Comparison of ENCODE assay signal across 8 cellular contexts in the genomic region with DNA sequence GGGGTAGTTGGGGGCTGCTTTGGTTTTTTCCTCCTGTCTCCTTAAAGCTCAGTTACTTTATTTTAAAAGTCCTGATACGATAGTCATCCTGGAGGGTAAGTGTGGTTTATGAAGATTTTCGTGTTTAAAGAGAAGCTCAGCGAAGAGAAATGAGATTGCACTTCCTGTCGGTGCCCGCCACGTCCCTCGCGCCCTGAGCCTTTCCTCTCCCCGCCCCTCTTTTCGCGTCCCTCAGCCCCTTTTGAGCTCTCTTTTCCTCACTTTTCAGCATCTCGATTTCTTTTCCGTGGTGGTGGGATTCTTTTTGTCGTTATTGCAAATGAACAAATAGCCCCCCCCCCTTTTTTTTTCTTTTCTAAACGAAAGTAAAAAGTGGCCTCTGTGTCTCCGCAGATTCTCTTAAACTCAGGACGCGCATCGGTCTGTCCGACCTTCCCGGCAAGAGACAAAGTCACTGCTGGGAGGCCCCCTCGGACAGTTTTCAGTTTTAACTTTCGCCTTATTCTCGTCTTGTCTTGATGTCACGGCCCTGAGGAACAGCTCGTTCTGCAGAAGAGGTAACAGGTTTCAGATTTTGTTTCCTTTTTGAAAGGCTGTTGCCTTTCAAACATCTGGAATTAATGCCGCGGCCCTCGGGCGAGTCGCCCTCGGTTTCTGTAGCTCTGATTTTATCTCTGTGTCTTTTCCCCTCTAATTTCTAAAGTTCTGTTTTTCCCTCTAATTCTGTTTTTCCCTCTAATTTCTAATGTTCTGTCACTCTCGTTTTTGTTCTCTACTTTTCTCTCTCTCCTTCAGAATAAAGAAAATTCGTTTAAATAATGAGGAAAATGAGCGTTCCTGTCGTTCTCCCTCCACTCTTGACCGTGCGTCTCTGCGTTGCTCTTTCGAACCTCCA. TPM values are rescaled to one million over a fixed set of nuclear protein-coding genes. Genes with fewer than 3 reads are reported as not detected.
A peak's percentile ranks its signal among the peaks of the same experiment; 100 is the strongest.
DNase-seq lines count a peak whose midpoint lies in the region; ATAC-seq and TF ChIP-seq lines count a peak whose summit lies in the region.

No MANE protein-coding gene starts in this region.

- H3K4me2 ChIP-seq in neural cell (ENCODE audit: low read length): no peak overlapping the region

- H3K79me2 ChIP-seq in neural cell (replicated peaks; ENCODE audit: insufficient read depth, low read length): no peaks in the 10 kb centered on the region

- TF ChIP-seq EP300 in neural cell (conservative IDR thresholded peaks at IDR 0.05; ENCODE audit: poor library complexity, severe bottlenecking): no peak

- H3K4me1 Mint-ChIP-seq in CD8-positive, alpha-beta T cell (ENCODE audit: low read depth): peaks cover 53% of the 10 kb centered on the region
- H3K4me1 Mint-ChIP-seq in activated naive CD8-positive, alpha-beta T cell treated with anti-CD3 and anti-CD28 coated beads, Interleukin-2, amount 50 U/mL, for 24 hours: peaks cover 48% of the 10 kb centered on the region

- H3K27ac ChIP-seq in CD8-positive, alpha-beta T cell (ENCODE audit: low read depth, low read length): no peak overlapping the region
- H3K27ac ChIP-seq in neural cell (ENCODE audit: low read length): no peak overlapping the region

- peaks cover 23% of the 10 kb centered on the region for H3K27me3 ChIP-seq in CD8-positive, alpha-beta T cell (ENCODE audit: insufficient read depth, low read length)
- peaks cover 54% of the 10 kb centered on the region for H3K27me3 ChIP-seq in HAP-1 (ENCODE audit: low read depth)
- H3K27me3 ChIP-seq in neural cell (ENCODE audit: insufficient read depth, low read depth, low read length): peaks cover 100% of the 10 kb centered on the region

- intact Hi-C loops in CD8-positive, alpha-beta T cell (cut with DNase I, micrococcal nuclease): no loop called here

- H3K9me3 Mint-ChIP-seq in CD8-positive, alpha-beta T cell: no peaks in the 10 kb centered on the region
- H3K9me3 Mint-ChIP-seq in activated naive CD8-positive, alpha-beta T cell treated with anti-CD3 and anti-CD28 coated beads, Interleukin-2, amount 50 U/mL, for 24 hours: peaks cover 3% of the 10 kb centered on the region

- CTCF ChIA-PET in CD8-positive, alpha-beta T cell (lab: Charles Lee): no interaction called here

- H3K9me2 ChIP-seq in neural cell (ENCODE audit: insufficient read depth, low read length): no peaks in the 10 kb centered on the region

- peaks cover 2% of the 10 kb centered on the region for H3K36me3 Mint-ChIP-seq in CD8-positive, alpha-beta T cell
- H3K36me3 Mint-ChIP-seq in activated naive CD8-positive, alpha-beta T cell treated with anti-CD3 and anti-CD28 coated beads, Interleukin-2, amount 50 U/mL, for 24 hours (ENCODE audit: low read depth): no peaks in the 10 kb centered on the region

- POLR2A ChIA-PET in CD8-positive, alpha-beta T cell (lab: Charles Lee): no interaction called here

- no peak overlapping the region for H3K9ac ChIP-seq in neural cell (ENCODE audit: low read length)

- no peaks in the 10 kb centered on the region for H3K36me3 ChIP-seq in CD8-positive, alpha-beta T cell (ENCODE audit: insufficient read depth, low read length)
- no peaks in the 10 kb centered on the region for H3K36me3 ChIP-seq in HAP-1 (replicated peaks)
- no peaks in the 10 kb centered on the region for H3K36me3 ChIP-seq in neural cell (ENCODE audit: insufficient read depth, low read length)

- no peaks in the 10 kb centered on the region for H3K9me3 ChIP-seq in CD8-positive, alpha-beta T cell (ENCODE audit: low read length)
- H3K9me3 ChIP-seq in HAP-1 (no peaks in the 10 kb centered on the region), neural cell (ENCODE audit: low read length) (peaks cover 4% of the 10 kb centered on the region)

- no peak for TF ChIP-seq CTCF in CD8-positive, alpha-beta T cell (IDR thresholded peaks at IDR 0.05)
- no peak for TF ChIP-seq CTCF in neural cell (IDR thresholded peaks at IDR 0.05; ENCODE audit: poor library complexity, severe bottlenecking)

- H3K27ac Mint-ChIP-seq in CD8-positive, alpha-beta T cell: no peak overlapping the region
- H3K27ac Mint-ChIP-seq in activated naive CD8-positive, alpha-beta T cell treated with anti-CD3 and anti-CD28 coated beads, Interleukin-2, amount 50 U/mL, for 24 hours: peak overlapping the region; percentile 48

- H3K4me1 ChIP-seq in CD8-positive, alpha-beta T cell (ENCODE audit: insufficient read depth, low read length): peaks cover 22% of the 10 kb centered on the region
- H3K4me1 ChIP-seq in HAP-1: peaks cover 5% of the 10 kb centered on the region; the same call in 1 of the 2 replicates

- no peak for DNase-seq in CD8-positive, alpha-beta T cell
- DNase-seq in HAP-1 (ENCODE audit: low spot score in 2 of 2) (peak; percentile 18 to 48), dermis blood vessel endothelial cell (no peak), dedifferentiated amniotic fluid mesenchymal stem cell (ENCODE audit: extremely low spot score) (no peak)
- DNase-seq in activated naive CD8-positive, alpha-beta T cell treated with anti-CD3 and anti-CD28 coated beads, Interleukin-2, amount 50 U/mL, for 24 hours: peak; percentile 20

- no peaks in the 10 kb centered on the region for H3F3A ChIP-seq in neural cell (ENCODE audit: insufficient read depth, low read length, poor library complexity, severe bottlenecking)

- peak overlapping the region; percentile 90 for H3K4me3 Mint-ChIP-seq in CD8-positive, alpha-beta T cell
- H3K4me3 Mint-ChIP-seq in activated naive CD8-positive, alpha-beta T cell treated with anti-CD3 and anti-CD28 coated beads, Interleukin-2, amount 50 U/mL, for 24 hours: peak overlapping the region; percentile 82

- H3K4me3 ChIP-seq in CD8-positive, alpha-beta T cell (ENCODE audit: low read depth, low read length): peak overlapping the region; percentile 53
- H3K4me3 ChIP-seq in HAP-1: peak overlapping the region; percentile 44
- H3K4me3 ChIP-seq in neural cell (ENCODE audit: low read length): no peak overlapping the region

- H2AFZ ChIP-seq in neural cell (ENCODE audit: low read depth, low read length): no peak overlapping the region

- in situ Hi-C loops in HAP-1 (cut with MboI; ENCODE audit: low sequenced_read_pairs): no loop called here

- H3K27me3 Mint-ChIP-seq in CD8-positive, alpha-beta T cell (ENCODE audit: low read depth): peaks cover 74% of the 10 kb centered on the region
- H3K27me3 Mint-ChIP-seq in activated naive CD8-positive, alpha-beta T cell treated with anti-CD3 and anti-CD28 coated beads, Interleukin-2, amount 50 U/mL, for 24 hours: peaks cover 86% of the 10 kb centered on the region

- H4K20me1 ChIP-seq in neural cell (ENCODE audit: insufficient read depth): no peaks in the 10 kb centered on the region

- TF ChIP-seq RAD21 in neural cell (conservative IDR thresholded peaks at IDR 0.05): no peak

- ATAC-seq in CD8-positive, alpha-beta T cell: no peak
- no peak for ATAC-seq in activated naive CD8-positive, alpha-beta T cell treated with anti-CD3 and anti-CD28 coated beads, Interleukin-2, amount 50 U/mL, for 24 hours
- ATAC-seq in GM18868 (IDR thresholded peaks at IDR 0.05; ENCODE audit: unreplicated experiment) (no peak), HG03159 (IDR thresholded peaks at IDR 0.05; ENCODE audit: unreplicated experiment) (no peak)

TF ChIP-seq in neural cell, 6 proteins besides CTCF, POLR2A, EP300 and RAD21:
- TF ChIP-seq EZH2 (IDR thresholded peaks at IDR 0.05; ENCODE audit: borderline replicate concordance, insufficient read depth, low read length, poor library complexity, severe bottlenecking): peak; percentile 28
- TF ChIP-seq MXI1 (conservative IDR thresholded peaks at IDR 0.05; ENCODE audit: poor library complexity, severe bottlenecking): no peak
- no peak for TF ChIP-seq REST (IDR thresholded peaks at IDR 0.05; ENCODE audit: borderline replicate concordance)

RNA-seq across cellular contexts. Expression of gene DMRTA2, which starts 1.0 kb away (rescaled TPM):
- total RNA-seq in CD8-positive, alpha-beta T cell: not detected
- polyA plus RNA-seq in neural cell: 0.22 and 0.36 TPM in 2 replicates
- polyA minus RNA-seq in neural cell: 0.35 TPM in 1 of 2 replicates, not detected in the other
- not detected in 2 replicates for total RNA-seq in dermis blood vessel endothelial cell

Comparison
In these comparisons a context has a peak if more than half of its experiments do, and no peak if none do; other contexts are left out.
1. DNase-seq: peak in HAP-1 (2 of 2) and activated naive CD8-positive, alpha-beta T cell treated with anti-CD3 and anti-CD28 coated beads, Interleukin-2, amount 50 U/mL, for 24 hours (single experiment); none in CD8-positive, alpha-beta T cell (0 of 7), dermis blood vessel endothelial cell (single experiment) and dedifferentiated amniotic fluid mesenchymal stem cell (single experiment).